ENCODE assay signal across 22 cellular contexts in the genomic region with DNA sequence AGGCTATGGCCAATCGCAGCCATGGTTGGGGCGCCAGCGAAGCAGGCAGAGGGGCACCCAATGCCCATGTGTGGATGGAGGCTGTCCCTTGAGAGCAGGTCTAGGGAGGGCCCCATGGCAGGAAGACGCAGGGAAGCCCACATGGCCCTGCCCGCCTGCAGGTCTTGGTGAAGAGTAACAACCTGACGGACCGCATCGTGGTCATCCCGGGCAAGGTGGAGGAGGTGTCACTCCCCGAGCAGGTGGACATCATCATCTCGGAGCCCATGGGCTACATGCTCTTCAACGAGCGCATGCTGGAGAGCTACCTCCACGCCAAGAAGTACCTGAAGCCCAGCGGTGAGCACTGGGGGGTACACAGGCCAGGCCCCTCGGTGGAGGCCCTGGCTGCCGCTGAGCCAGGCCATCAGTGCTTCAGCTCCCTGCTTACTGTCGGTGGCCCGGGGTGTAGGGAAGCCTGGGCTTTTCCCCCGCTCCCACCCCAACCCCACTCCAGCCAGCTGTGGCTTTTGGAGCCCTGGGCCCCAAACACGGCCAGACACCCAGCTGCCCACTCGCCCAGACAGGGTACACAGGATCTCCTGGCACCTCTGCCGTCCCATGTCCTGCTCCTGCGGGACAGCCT. TPM values are rescaled to one million over a fixed set of nuclear protein-coding genes. Genes with fewer than 3 reads are reported as not detected.
DNase-seq lines count a peak whose midpoint lies in the region; ATAC-seq, FAIRE-seq and TF ChIP-seq lines count a peak whose summit lies in the region.
"Had no signal": no experiment of that assay in that cellular context is flagged by ENCODE, and none has a peak within 500 bp of the region (broad histone marks: within the 10 kb centered on the region; RNA-seq: fewer than 3 reads in every experiment).

No MANE protein-coding gene starts in this region.

- no peak overlapping the region for H2BK12ac ChIP-seq in trophoblast cell (ENCODE audit: low read length)

- H2AFZ ChIP-seq in HCT116 (ENCODE audit: low read depth, low read length, poor library complexity, severe bottlenecking): no peak overlapping the region
- no peak overlapping the region for H2AFZ ChIP-seq in K562 (ENCODE audit: low read depth, low read length)
- H2AFZ ChIP-seq in trophoblast cell (ENCODE audit: insufficient read depth, low read length, poor library complexity): no peak overlapping the region

- H2AK5ac ChIP-seq in trophoblast cell (ENCODE audit: low read length): no peak overlapping the region

- no peaks in the 10 kb centered on the region for H4K20me1 ChIP-seq in HCT116 (ENCODE audit: insufficient read depth)
- H4K20me1 ChIP-seq in K562 (replicated peaks; ENCODE audit: control insufficient read depth, insufficient read depth, low read length): no peaks in the 10 kb centered on the region

- no peaks in the 10 kb centered on the region for H3K9me1 ChIP-seq in K562 (ENCODE audit: control insufficient read depth, insufficient read depth, low read length)

- H3K18ac ChIP-seq in trophoblast cell (ENCODE audit: low read length): no peak overlapping the region

- RAD21 ChIA-PET in HCT116 (lab: Charles Lee; ENCODE audit: low non-redundant PET in 1 of 2, low total read pairs in 2 of 2, uncharacterized antibody in 2 of 2, unreplicated experiment in 2 of 2): no interaction called here

- FAIRE-seq in K562 (lab: Jason Lieb, UNC): no peak
- FAIRE-seq: GM12892 had no signal

- TF ChIP-seq POLR2A in HCT116 (IDR thresholded peaks at IDR 0.05; ENCODE audit: borderline replicate concordance, extremely low read depth, insufficient read depth, insufficient read length): no peak
- TF ChIP-seq POLR2A in K562 (conservative IDR thresholded peaks at IDR 0.05): no peak

- H3K4me3 ChIP-seq in HCT116 (replicated peaks in 1 of 2; ENCODE audit: low read depth in 1 of 2, low read length in 2 of 2) (no peak overlapping the region), K562 (no peak overlapping the region), trophoblast cell (ENCODE audit: low read depth, low read length) (peak overlapping the region; percentile 23)
- H3K4me3 ChIP-seq: SJCRH30 had no signal

- H3K4me2 ChIP-seq in HCT116 (ENCODE audit: low read length) (no peak overlapping the region), K562 (ENCODE audit: insufficient read depth, low read length) (no peak overlapping the region), trophoblast cell (ENCODE audit: low read length) (no peak overlapping the region)

- CTCF ChIA-PET in HCT116 (lab: Charles Lee): no interaction called here
- CTCF ChIA-PET in K562 (lab: Yijun Ruan, JAX; ENCODE audit: low intra/inter-chr PET ratio): no interaction called here

- no peaks in the 10 kb centered on the region for H3K9me3 ChIP-seq in HCT116 (ENCODE audit: control insufficient read depth in 1 of 2, insufficient read depth in 1 of 2, low read depth in 1 of 2, low read length in 2 of 2)
- H3K9me3 ChIP-seq in K562 (replicated peaks; ENCODE audit: control insufficient read depth, insufficient read depth, low read depth, low read length): no peaks in the 10 kb centered on the region
- no peaks in the 10 kb centered on the region for H3K9me3 ChIP-seq in trophoblast cell (ENCODE audit: insufficient read depth, low read depth, low read length)
- H3K9me3 ChIP-seq: SJCRH30 had no signal

- H3K27ac ChIP-seq in HCT116 (ENCODE audit: low read depth, low read length) (no peak overlapping the region), K562 (ENCODE audit: extremely low read depth, low read depth, low read length) (no peak overlapping the region), trophoblast cell (ENCODE audit: low read depth, low read length) (no peak overlapping the region)
- H3K27ac ChIP-seq: SJCRH30 had no signal

- no peak for DNase-seq in HCT116 (ENCODE audit: low read depth, low spot score)
- no peak for DNase-seq in K562 (ENCODE audit: extremely low read depth in 1 of 4, low spot score in 3 of 4)
- peak; percentile 54 to 68 for DNase-seq in trophoblast cell
- DNase-seq in NCI-H2171 (lab: John Stamatoyannopoulos, UW): no peak
- DNase-seq in dedifferentiated amniotic fluid mesenchymal stem cell (ENCODE audit: extremely low spot score): no peak
- no peak for DNase-seq in KG1 (lab: John Stamatoyannopoulos, UW)
- DNase-seq: Calu3; DMS79 treated with DMSO at 0.1 percent for 48 hours; GF-D8; H7; MV-4-11; NCI-H1105; NCI-H1436 treated with DMSO at 0.1 percent for 48 hours; NCI-H1930; NCI-H2107; NCI-H446; NCI-H526; NK-92 treated with Interleukin-12 subunit alpha and Interleukin-12 subunit beta, amount 100 ng/mL, for 24 hours; PC-3; SJCRH30 had no signal

- POLR2A ChIA-PET in HCT116 (lab: Charles Lee) (no interaction called here), K562 (lab: Yijun Ruan, JAX) (interaction anchor here (0.5 to 0.7 kb wide), 2 partner anchors 23 to 215 kb away, joined by 3 read pairs; no protein-coding TSS in a partner anchor)

- no peak overlapping the region for H4K12ac ChIP-seq in trophoblast cell (ENCODE audit: low read depth, low read length)

- no peaks in the 10 kb centered on the region for H3K27me3 ChIP-seq in HCT116 (ENCODE audit: insufficient read depth, low read length)
- H3K27me3 ChIP-seq in K562 (ENCODE audit: control insufficient read depth in 2 of 2, insufficient read depth in 2 of 2, low read length in 2 of 2): no peaks in the 10 kb centered on the region
- no peaks in the 10 kb centered on the region for H3K27me3 ChIP-seq in trophoblast cell (ENCODE audit: insufficient read depth, low read length)
- H3K27me3 ChIP-seq: SJCRH30 had no signal

- H3K79me2 ChIP-seq in HCT116 (ENCODE audit: insufficient read depth, low read length) (no peaks in the 10 kb centered on the region), K562 (ENCODE audit: control insufficient read depth, insufficient read depth, low read length) (no peaks in the 10 kb centered on the region), trophoblast cell (ENCODE audit: control insufficient read depth, insufficient read depth, low read length, poor library complexity) (no peaks in the 10 kb centered on the region)

- no TSS peak for BruUV-seq in HCT116 (replicated peaks; lab: Mats Ljungman, UMichigan)
- BruUV-seq in K562 (replicated peaks; lab: Mats Ljungman, UMichigan): no TSS peak

- no peak overlapping the region for H3K23ac ChIP-seq in trophoblast cell (ENCODE audit: low read length)

- 97% methylated on average over 20 of the region's 24 CpGs for WGBS in K562 (ENCODE audit: insufficient coverage, low coverage, missing lambda C conversion rate)
- WGBS in trophoblast cell (ENCODE audit: extremely low coverage, insufficient coverage, insufficient read length): no CpG with 5 or more reads among the region's 24 CpGs

- H3K4me1 ChIP-seq in HCT116 (ENCODE audit: control insufficient read depth in 1 of 2, insufficient read depth in 2 of 2, low read length in 2 of 2) (peaks cover 0 to 14% of the 10 kb centered on the region in 2 experiments; a peak in 2 of 4 replicates), K562 (replicated peaks in 1 of 2; ENCODE audit: control insufficient read depth in 2 of 2, insufficient read depth in 2 of 2, low read length in 2 of 2) (peaks cover 0 to 29% of the 10 kb centered on the region in 2 experiments; a peak in 2 of 5 replicates), trophoblast cell (ENCODE audit: control insufficient read depth in 1 of 2, insufficient read depth in 2 of 2, low read length in 2 of 2) (peaks cover 9 to 12% of the 10 kb centered on the region in 2 experiments)

- H3K9me2 ChIP-seq in HCT116 (ENCODE audit: insufficient read depth): no peaks in the 10 kb centered on the region

- no peak overlapping the region for H3K14ac ChIP-seq in trophoblast cell (ENCODE audit: low read length)

- intact Hi-C loops in HCT116 (cut with micrococcal nuclease): no loop called here
- intact Hi-C loops in K562 (cut with micrococcal nuclease): no loop called here

- H3K79me1 ChIP-seq in trophoblast cell (ENCODE audit: low read length): peaks cover 3% of the 10 kb centered on the region

- no peak for TF ChIP-seq RAD21 in HCT116 (IDR thresholded peaks at IDR 0.05; ENCODE audit: low read depth)
- no peak for TF ChIP-seq RAD21 in K562 (CRISPR knock-in tag; conservative IDR thresholded peaks at IDR 0.05 in 1 of 2, IDR thresholded peaks at IDR 0.05 in 1 of 2)

- H3K4ac ChIP-seq in trophoblast cell (ENCODE audit: low read depth, low read length): no peak overlapping the region

- no peak overlapping the region for H4K8ac ChIP-seq in trophoblast cell (ENCODE audit: low read depth, low read length)

- TF ChIP-seq CTCF in HCT116 (IDR thresholded peaks at IDR 0.05 in 2 of 3, conservative IDR thresholded peaks at IDR 0.05 in 1 of 3; ENCODE audit: borderline replicate concordance in 1 of 3, insufficient read depth in 1 of 3, low read depth in 2 of 3, low read length in 2 of 3) (no peak), K562 (IDR thresholded peaks at IDR 0.05 in 2 of 3, conservative IDR thresholded peaks at IDR 0.05 in 1 of 3; ENCODE audit: insufficient read depth in 2 of 3, low read depth in 1 of 3, low read length in 3 of 3) (no peak)

- H3K36me3 ChIP-seq in HCT116 (ENCODE audit: control insufficient read depth in 1 of 2, insufficient read depth in 2 of 2, low read length in 2 of 2) (peaks cover 19 to 28% of the 10 kb centered on the region in 2 experiments), K562 (ENCODE audit: control insufficient read depth, insufficient read depth, low read length) (peaks cover 67% of the 10 kb centered on the region; the same call in 1 of the 3 replicates), trophoblast cell (ENCODE audit: control insufficient read depth in 1 of 2, insufficient read depth in 2 of 2, low read length in 2 of 2) (peaks cover 53 to 58% of the 10 kb centered on the region in 2 experiments)

- H4K91ac ChIP-seq in trophoblast cell (ENCODE audit: low read depth, low read length): no peak overlapping the region

- H3K9ac ChIP-seq in HCT116 (ENCODE audit: low read length): no peak overlapping the region
- peak overlapping the region in 1 of 2 experiments; percentile 24; a peak in 1 of 4 replicates for H3K9ac ChIP-seq in K562 (ENCODE audit: insufficient read depth in 1 of 2, low read depth in 2 of 2, low read length in 2 of 2)
- no peak overlapping the region for H3K9ac ChIP-seq in trophoblast cell (ENCODE audit: low read length)

- in situ Hi-C loops in K562 (cut with MboI): no loop called here

- ATAC-seq in HCT116: peak; percentile 7; the same call in 1 of the 2 replicates
- ATAC-seq in K562: no peak
- ATAC-seq: PC-3, Right ventricle myocardium inferior had no signal

- TF ChIP-seq EP300 in K562 (IDR thresholded peaks at IDR 0.05; ENCODE audit: low read length): no peak

- no peak overlapping the region for H2BK5ac ChIP-seq in trophoblast cell (ENCODE audit: low read depth, low read length, poor library complexity)

- no peak overlapping the region for H2BK120ac ChIP-seq in trophoblast cell (ENCODE audit: insufficient read depth, low read length, poor library complexity)

RNA-seq across cellular contexts. Expression of a gene that starts 14.6 kb away (rescaled TPM):
- total RNA-seq in HCT116 (2021; ENCODE audit: unreplicated experiment): 44.7 TPM
- polyA plus RNA-seq in HCT116 (2012): 53.2 and 67.3 TPM in 2 replicates
- 41.8 and 150 TPM in 2 replicates for total RNA-seq in K562 (2011; cell fraction: chromatin; rRNA removed; ENCODE audit: low replicate concordance)
- total RNA-seq in K562 (2011; cell fraction: nucleolus; rRNA removed): 200 and 225 TPM in 2 replicates
- total RNA-seq in K562 (2011; cell fraction: nucleoplasm; rRNA removed): 96.4 and 107 TPM in 2 replicates
- total RNA-seq in K562 (2014; rRNA removed): 65.2 and 80.4 TPM in 2 replicates
- total RNA-seq in K562 (2014; rRNA removed; fragmentation: Illumina TruSeq; extraction: Trizol): 10.3 and 12.1 TPM in 2 replicates
- 31.6 and 32.5 TPM in 2 replicates for total RNA-seq in K562 (2015; rRNA removed; fragmentation: Illumina TruSeq; extraction: Trizol)
- total RNA-seq in K562 (2021): 51.6 and 56.3 TPM in 2 replicates
- 40.5 and 69.1 TPM in 2 replicates for polyA plus RNA-seq in K562 (2011; rRNA removed)
- 114 and 210 TPM in 2 replicates for polyA plus RNA-seq in K562 (2011; cell fraction: cytosol; rRNA removed)
- 175 and 177 TPM in 2 replicates for polyA plus RNA-seq in K562 (2011; cell fraction: nucleus; rRNA removed)
- 41.2 and 77.2 TPM in 2 replicates for polyA plus RNA-seq in K562 (2012)
- polyA plus RNA-seq in K562 (2014; fragmentation: Illumina TruSeq; extraction: Trizol): 20.4 and 44.1 TPM in 2 replicates
- 1 to 10 TPM; 1.3 to 2.2 TPM for polyA plus RNA-seq in K562 (2014; fragmentation: Nextera tagmentation; extraction: Ambion mirVana)
- 64.3 and 74.2 TPM in 2 replicates for polyA plus RNA-seq in K562 (2014; rRNA removed)
- 15.6 and 19.6 TPM in 2 replicates for polyA minus RNA-seq in K562 (2011; rRNA and poly(A)+ RNA removed)
- 56.2 and 63.8 TPM in 2 replicates for polyA minus RNA-seq in K562 (2011; cell fraction: cytosol; rRNA and poly(A)+ RNA removed)
- polyA minus RNA-seq in K562 (2011; cell fraction: nucleus; rRNA and poly(A)+ RNA removed): 26.0 and 30.7 TPM in 2 replicates
- 98.9 and 102 TPM in 2 replicates for polyA plus RNA-seq in trophoblast cell (2013)

RNA-seq across cellular contexts. Expression of a gene that starts 14.8 kb away (rescaled TPM):
- total RNA-seq in HCT116 (2021; ENCODE audit: unreplicated experiment): 20.3 TPM
- 10.6 and 12.6 TPM in 2 replicates for polyA plus RNA-seq in HCT116 (2012)
- 9.9 and 25.8 TPM in 2 replicates for total RNA-seq in K562 (2011; cell fraction: chromatin; rRNA removed; ENCODE audit: low replicate concordance)
- total RNA-seq in K562 (2011; cell fraction: nucleolus; rRNA removed): 30.1 and 31.0 TPM in 2 replicates
- 14.4 and 15.4 TPM in 2 replicates for total RNA-seq in K562 (2011; cell fraction: nucleoplasm; rRNA removed)
- 29.4 and 32.7 TPM in 2 replicates for total RNA-seq in K562 (2014; rRNA removed)
- total RNA-seq in K562 (2014; rRNA removed; fragmentation: Illumina TruSeq; extraction: Trizol): 18.5 and 19.9 TPM in 2 replicates
- 20.2 and 20.7 TPM in 2 replicates for total RNA-seq in K562 (2015; rRNA removed; fragmentation: Illumina TruSeq; extraction: Trizol)
- total RNA-seq in K562 (2021): 23.8 and 24.7 TPM in 2 replicates
- polyA plus RNA-seq in K562 (2011; rRNA removed): 11.0 and 13.2 TPM in 2 replicates
- 10.3 and 20.8 TPM in 2 replicates for polyA plus RNA-seq in K562 (2011; cell fraction: cytosol; rRNA removed)
- 7.8 and 11.2 TPM in 2 replicates for polyA plus RNA-seq in K562 (2011; cell fraction: nucleus; rRNA removed)
- polyA plus RNA-seq in K562 (2012): 17.4 and 20.2 TPM in 2 replicates
- 13.8 and 13.9 TPM in 2 replicates for polyA plus RNA-seq in K562 (2014; fragmentation: Illumina TruSeq; extraction: Trizol)
- polyA plus RNA-seq in K562 (2014; fragmentation: Nextera tagmentation; extraction: Ambion mirVana): 1 to 10 TPM; 2.4 to 3.2 TPM
- 16.3 and 17.5 TPM in 2 replicates for polyA plus RNA-seq in K562 (2014; rRNA removed)
- 2.6 and 2.9 TPM in 2 replicates for polyA minus RNA-seq in K562 (2011; rRNA and poly(A)+ RNA removed)
- polyA minus RNA-seq in K562 (2011; cell fraction: cytosol; rRNA and poly(A)+ RNA removed): 4.8 and 6.6 TPM in 2 replicates
- polyA minus RNA-seq in K562 (2011; cell fraction: nucleus; rRNA and poly(A)+ RNA removed): 5.7 and 7.8 TPM in 2 replicates
- 21.1 and 21.2 TPM in 2 replicates for polyA plus RNA-seq in trophoblast cell (2013)

RNA-seq across cellular contexts. Expression of a gene that starts 42.5 kb away (rescaled TPM):
- total RNA-seq in HCT116 (2021; ENCODE audit: unreplicated experiment) (103 TPM), K562 (2014; rRNA removed) (31.9 and 41.8 TPM in 2 replicates), K562 (2014; rRNA removed; fragmentation: Illumina TruSeq; extraction: Trizol) (14.1 and 18.6 TPM in 2 replicates), K562 (2015; rRNA removed; fragmentation: Illumina TruSeq; extraction: Trizol) (25.2 and 27.1 TPM in 2 replicates), K562 (2021) (86.0 and 86.3 TPM in 2 replicates)
- 92.2 and 98.1 TPM in 2 replicates for polyA plus RNA-seq in HCT116 (2012)
- total RNA-seq in K562 (2011; cell fraction: chromatin; rRNA removed; ENCODE audit: low replicate concordance): 50.4 and 92.7 TPM in 2 replicates
- total RNA-seq in K562 (2011; cell fraction: nucleolus; rRNA removed): 57.5 and 60.4 TPM in 2 replicates
- total RNA-seq in K562 (2011; cell fraction: nucleoplasm; rRNA removed): 52.4 and 52.6 TPM in 2 replicates
- polyA plus RNA-seq in K562 (2011; rRNA removed) (29.7 and 54.8 TPM in 2 replicates), K562 (2014; fragmentation: Illumina TruSeq; extraction: Trizol) (59.8 and 73.9 TPM in 2 replicates), K562 (2014; fragmentation: Nextera tagmentation; extraction: Ambion mirVana) (under 1 TPM; 0.36 to 0.65 TPM), K562 (2014; rRNA removed) (49.1 and 56.5 TPM in 2 replicates)
- polyA plus RNA-seq in K562 (2011; cell fraction: cytosol; rRNA removed): 39.1 and 73.7 TPM in 2 replicates
- polyA plus RNA-seq in K562 (2011; cell fraction: nucleus; rRNA removed): 61.7 and 77.2 TPM in 2 replicates
- polyA plus RNA-seq in K562 (2012): 54.2 and 71.7 TPM in 2 replicates
- 20.6 and 23.7 TPM in 2 replicates for polyA minus RNA-seq in K562 (2011; rRNA and poly(A)+ RNA removed)
- 32.6 and 45.6 TPM in 2 replicates for polyA minus RNA-seq in K562 (2011; cell fraction: cytosol; rRNA and poly(A)+ RNA removed)
- 13.1 and 18.4 TPM in 2 replicates for polyA minus RNA-seq in K562 (2011; cell fraction: nucleus; rRNA and poly(A)+ RNA removed)
- polyA plus RNA-seq in trophoblast cell (2013): 77.7 and 79.2 TPM in 2 replicates

RNA-seq across cellular contexts. Expression of a gene that starts 47.0 kb away (rescaled TPM):
- total RNA-seq in HCT116 (2021; ENCODE audit: unreplicated experiment) (116 TPM), K562 (2014; rRNA removed) (125 and 134 TPM in 2 replicates), K562 (2014; rRNA removed; fragmentation: Illumina TruSeq; extraction: Trizol) (45.7 and 48.4 TPM in 2 replicates), K562 (2015; rRNA removed; fragmentation: Illumina TruSeq; extraction: Trizol) (52.1 and 54.1 TPM in 2 replicates), K562 (2021) (194 and 207 TPM in 2 replicates)
- polyA plus RNA-seq in HCT116 (2012): 102 and 108 TPM in 2 replicates
- total RNA-seq in K562 (2011; cell fraction: chromatin; rRNA removed; ENCODE audit: low replicate concordance): 239 and 474 TPM in 2 replicates
- total RNA-seq in K562 (2011; cell fraction: nucleolus; rRNA removed): 201 and 202 TPM in 2 replicates
- 194 and 219 TPM in 2 replicates for total RNA-seq in K562 (2011; cell fraction: nucleoplasm; rRNA removed)
- polyA plus RNA-seq in K562 (2011; rRNA removed) (40.7 and 69.1 TPM in 2 replicates), K562 (2014; fragmentation: Illumina TruSeq; extraction: Trizol) (98.6 and 118 TPM in 2 replicates), K562 (2014; fragmentation: Nextera tagmentation; extraction: Ambion mirVana) (10 to 100 TPM; 19.3 to 24.8 TPM), K562 (2014; rRNA removed) (68.9 and 84.5 TPM in 2 replicates)
- 50.9 and 53.3 TPM in 2 replicates for polyA plus RNA-seq in K562 (2011; cell fraction: cytosol; rRNA removed)
- 84.2 and 133 TPM in 2 replicates for polyA plus RNA-seq in K562 (2011; cell fraction: nucleus; rRNA removed)
- 118 and 172 TPM in 2 replicates for polyA plus RNA-seq in K562 (2012)
- 91.0 and 105 TPM in 2 replicates for polyA minus RNA-seq in K562 (2011; rRNA and poly(A)+ RNA removed)
- polyA minus RNA-seq in K562 (2011; cell fraction: cytosol; rRNA and poly(A)+ RNA removed): 157 and 194 TPM in 2 replicates
- 68.0 and 102 TPM in 2 replicates for polyA minus RNA-seq in K562 (2011; cell fraction: nucleus; rRNA and poly(A)+ RNA removed)
- 117 and 121 TPM in 2 replicates for polyA plus RNA-seq in trophoblast cell (2013)

Comparison
In these comparisons a context has a peak if more than half of its experiments do, and no peak if none do; other contexts are left out.
1. DNase-seq: peak in trophoblast cell (2 of 2); none in HCT116 (single experiment), K562 (0 of 4), NCI-H2171 (single experiment), dedifferentiated amniotic fluid mesenchymal stem cell (single experiment) and KG1 (single experiment).